ENCODE assay signal across 9 cellular contexts in the genomic region with DNA sequence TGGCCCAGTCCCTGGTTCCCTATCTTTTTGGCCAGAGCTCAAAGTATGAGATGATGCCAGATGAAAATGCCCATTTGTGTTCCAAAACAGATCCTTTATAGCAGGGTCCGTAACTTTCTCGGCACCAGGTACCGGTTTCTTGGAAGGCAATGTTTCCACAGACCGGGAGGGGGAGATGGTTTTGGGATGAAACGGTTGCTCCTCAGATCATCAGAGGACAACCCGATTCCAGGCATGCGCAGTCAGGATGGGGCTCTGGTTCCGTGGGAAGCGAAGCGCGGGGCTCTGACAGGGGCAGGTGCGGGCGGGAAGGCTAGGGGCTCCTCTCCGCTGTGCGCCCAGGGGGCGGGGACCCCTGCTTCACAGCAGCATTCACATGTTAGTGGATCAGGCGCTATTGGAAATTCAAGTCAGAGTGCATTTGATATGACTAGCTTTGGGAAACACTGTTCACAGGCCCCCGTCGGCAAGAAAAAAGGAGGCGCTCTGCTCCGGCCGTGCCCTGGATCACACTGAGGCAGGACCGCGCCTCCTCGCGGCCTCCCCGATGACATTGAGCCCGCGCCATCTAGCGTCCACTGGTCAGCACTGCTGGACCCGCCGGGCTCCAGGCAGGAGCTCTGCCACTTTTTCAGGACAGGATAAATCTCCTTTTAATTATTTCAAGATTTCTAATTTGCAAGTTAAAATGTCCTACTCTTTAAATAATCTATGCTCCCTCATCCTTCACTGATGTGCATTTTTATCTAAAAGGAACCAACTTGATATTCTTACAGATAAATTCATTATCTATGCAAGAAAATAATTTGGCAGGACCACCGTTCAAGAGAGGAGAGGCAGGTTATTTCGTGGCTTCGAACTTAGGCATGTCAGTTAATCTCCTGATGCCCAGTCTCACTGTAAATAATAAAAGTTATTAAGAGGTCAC.
A peak's percentile ranks its signal among the peaks of the same experiment; 100 is the strongest.
DNase-seq lines count a peak whose midpoint lies in the region; TF ChIP-seq lines count a peak whose summit lies in the region.
"Had no signal": no experiment of that assay in that cellular context is flagged by ENCODE, and none has a peak within 500 bp of the region (broad histone marks: within the 10 kb centered on the region; RNA-seq: fewer than 3 reads in every experiment).

No MANE protein-coding gene starts in this region.

- H3K4me1 Mint-ChIP-seq in activated naive CD4-positive, alpha-beta T cell treated with anti-CD3 and anti-CD28 coated beads, Interleukin-2, amount 10 ng/mL, durations not matched to agents 7 days and 5 days, result peaks cover 2% of the 10 kb centered on the region

- H3K27ac Mint-ChIP-seq in activated naive CD4-positive, alpha-beta T cell treated with anti-CD3 and anti-CD28 coated beads, Interleukin-2, amount 10 ng/mL, durations not matched to agents 7 days and 5 days, result no peak overlapping the region
- H3K27ac Mint-ChIP-seq: stimulated activated naive CD8-positive, alpha-beta T cell treated with anti-CD3 and anti-CD28 coated beads, Interleukin-15, Interleukin-2, amounts not matched to agents 100 ng/mL and 50 ng/mL, for 24 hours had no signal

- H3K36me3 Mint-ChIP-seq in activated naive CD4-positive, alpha-beta T cell treated with anti-CD3 and anti-CD28 coated beads, Interleukin-2, amount 10 ng/mL, durations not matched to agents 7 days and 5 days, result no peaks in the 10 kb centered on the region

- no peak overlapping the region for H3K4me3 ChIP-seq in GM12864 (ENCODE audit: low read depth, low read length)

- no peak for DNase-seq in GM12864 (ENCODE audit: low read depth)
- peak; percentile 75 for DNase-seq in HK-2 (ENCODE audit: unreplicated experiment)
- peak; percentile 79 for DNase-seq in SK-MEL-5 (ENCODE audit: low read depth, low spot score)
- DNase-seq in activated naive CD4-positive, alpha-beta T cell treated with anti-CD3 and anti-CD28 coated beads, Interleukin-2, amount 10 ng/mL, durations not matched to agents 7 days and 5 days, result peak; percentile 82
- peak; percentile 89 for DNase-seq in globus pallidus (ENCODE audit: low spot score)
- DNase-seq in nucleus accumbens (lab: John Stamatoyannopoulos, UW), result peak in 54 of 56 donors; percentile 30 to 92 (median 76)
- peak; percentile 72 for DNase-seq in stromal cell of bone marrow (ENCODE audit: low read depth)
- DNase-seq in MV-4-11 (lab: John Stamatoyannopoulos, UW), result no peak

- in situ Hi-C loops in SK-MEL-5 (cut with HindIII; ENCODE audit: low pct_unique_long_range_greater_than_20kb, low sequenced_read_pairs), result no loop called here

- peak; percentile 88 for TF ChIP-seq CTCF in GM12864 (IDR thresholded peaks at IDR 0.05; ENCODE audit: low read depth, low read length, missing control alignments)

- CTCF ChIA-PET in activated naive CD4-positive, alpha-beta T cell treated with anti-CD3 and anti-CD28 coated beads, Interleukin-2, amount 10 ng/mL, durations not matched to agents 7 days and 5 days (lab: Charles Lee), result interaction anchor here (0.5 to 8.3 kb wide), 25 partner anchors 9 to 472 kb away, joined by 3 to 164 read pairs (median 3); no protein-coding TSS in a partner anchor

- H3K9me3 Mint-ChIP-seq in activated naive CD4-positive, alpha-beta T cell treated with anti-CD3 and anti-CD28 coated beads, Interleukin-2, amount 10 ng/mL, durations not matched to agents 7 days and 5 days, result no peaks in the 10 kb centered on the region
- H3K9me3 Mint-ChIP-seq: stimulated activated naive CD8-positive, alpha-beta T cell treated with anti-CD3 and anti-CD28 coated beads, Interleukin-15, Interleukin-2, amounts not matched to agents 100 ng/mL and 50 ng/mL, for 24 hours had no signal

- peaks cover 4% of the 10 kb centered on the region for H3K27me3 Mint-ChIP-seq in activated naive CD4-positive, alpha-beta T cell treated with anti-CD3 and anti-CD28 coated beads, Interleukin-2, amount 10 ng/mL, durations not matched to agents 7 days and 5 days
- H3K27me3 Mint-ChIP-seq: stimulated activated naive CD8-positive, alpha-beta T cell treated with anti-CD3 and anti-CD28 coated beads, Interleukin-15, Interleukin-2, amounts not matched to agents 100 ng/mL and 50 ng/mL, for 24 hours had no signal

- no peak overlapping the region for H3K4me3 Mint-ChIP-seq in activated naive CD4-positive, alpha-beta T cell treated with anti-CD3 and anti-CD28 coated beads, Interleukin-2, amount 10 ng/mL, durations not matched to agents 7 days and 5 days
- H3K4me3 Mint-ChIP-seq: stimulated activated naive CD8-positive, alpha-beta T cell treated with anti-CD3 and anti-CD28 coated beads, Interleukin-15, Interleukin-2, amounts not matched to agents 100 ng/mL and 50 ng/mL, for 24 hours had no signal

Comparison
In these comparisons a context has a peak if more than half of its experiments do, and no peak if none do; other contexts are left out.
1. DNase-seq: peak in HK-2 (single experiment), SK-MEL-5 (single experiment), activated naive CD4-positive, alpha-beta T cell treated with anti-CD3 and anti-CD28 coated beads, Interleukin-2, amount 10 ng/mL, durations not matched to agents 7 days and 5 days (single experiment), globus pallidus (single experiment), nucleus accumbens (54 of 56) and stromal cell of bone marrow (single experiment); none in GM12864 (single experiment) and MV-4-11 (single experiment).